10 cellular contexts compared by ENCODE assay signal in genomic region chr1:14969006-14969405, GRCh38.
DNase-seq lines count a peak whose midpoint lies in the region; ATAC-seq and TF ChIP-seq lines count a peak whose summit lies in the region.
"Had no signal": no experiment of that assay in that cellular context is flagged by ENCODE, and none has a peak within 500 bp of the region (broad histone marks: within the 10 kb centered on the region; RNA-seq: fewer than 3 reads in every experiment).

No MANE protein-coding gene starts in this region.

- TF ChIP-seq POLR2A in esophagus muscularis mucosa (IDR thresholded peaks at IDR 0.05; ENCODE audit: low read depth) (no peak), gastrocnemius medialis (IDR thresholded peaks at IDR 0.05) (no peak)

- H3K27me3 ChIP-seq in esophagus muscularis mucosa (no peaks in the 10 kb centered on the region), gastrocnemius medialis (peaks cover 0 to 6% (median 5%) of the 10 kb centered on the region in 3 donors)

- H3K36me3 ChIP-seq in esophagus muscularis mucosa (peaks cover 0 to 2% (median 0%) of the 10 kb centered on the region in 4 donors), gastrocnemius medialis (no peaks in the 10 kb centered on the region)

- peaks cover 19% of the 10 kb centered on the region for H3K4me1 Mint-ChIP-seq in activated CD8-positive, alpha-beta T cell treated with anti-CD3 and anti-CD28 coated beads for 36 hours (ENCODE audit: low read depth)

- no peak for TF ChIP-seq EP300 in esophagus muscularis mucosa (IDR thresholded peaks at IDR 0.05)

- H3K27me3 Mint-ChIP-seq in activated CD8-positive, alpha-beta T cell treated with anti-CD3 and anti-CD28 coated beads for 36 hours = peaks cover 2% of the 10 kb centered on the region

- POLR2A ChIA-PET in activated CD8-positive, alpha-beta T cell treated with anti-CD3 and anti-CD28 coated beads for 36 hours (lab: Charles Lee) = no interaction called here

- WGBS in esophagus muscularis mucosa = 69% methylated on average over 7 of the region's 7 CpGs

- H3K4me3 Mint-ChIP-seq in activated CD8-positive, alpha-beta T cell treated with anti-CD3 and anti-CD28 coated beads for 36 hours = peak overlapping the region; percentile 19

- H3K9me3 ChIP-seq in esophagus muscularis mucosa (peaks cover 0 to 6% (median 3%) of the 10 kb centered on the region in 4 donors), gastrocnemius medialis (no peaks in the 10 kb centered on the region)

- in situ Hi-C loops in gastrocnemius medialis (cut with MboI; ENCODE audit: low sequenced_read_pairs in 4 of 4) = no loop called here

- CTCF ChIA-PET in activated CD8-positive, alpha-beta T cell treated with anti-CD3 and anti-CD28 coated beads for 36 hours (lab: Charles Lee) = no interaction called here

- H3K4me1 ChIP-seq in esophagus muscularis mucosa (peaks cover 14 to 44% (median 40%) of the 10 kb centered on the region in 4 donors), gastrocnemius medialis (no peaks in the 10 kb centered on the region)

- intact Hi-C loops in activated CD8-positive, alpha-beta T cell treated with anti-CD3 and anti-CD28 coated beads for 36 hours (cut with micrococcal nuclease) = no loop called here
- intact Hi-C loops in esophagus muscularis mucosa (cut with DNase I) = loop anchor here (5.0 kb wide), 1 partner anchor 42 kb away; no protein-coding TSS in a partner anchor
- intact Hi-C loops in gastrocnemius medialis (cut with DNase I; ENCODE audit: low total_unique reads) = no loop called here

- H3K27ac Mint-ChIP-seq in activated CD8-positive, alpha-beta T cell treated with anti-CD3 and anti-CD28 coated beads for 36 hours = peak overlapping the region; percentile 76

- peaks cover 9% of the 10 kb centered on the region for H3K9me3 Mint-ChIP-seq in activated CD8-positive, alpha-beta T cell treated with anti-CD3 and anti-CD28 coated beads for 36 hours

- H3K27ac ChIP-seq in esophagus muscularis mucosa (replicated peaks in 1 of 4) (peak overlapping the region; percentile 49 to 69 (median 62)), gastrocnemius medialis (peak overlapping the region in 1 of 4 donors; percentile 37)

- TF ChIP-seq CTCF in activated CD8-positive, alpha-beta T cell treated with anti-CD3 and anti-CD28 coated beads for 36 hours (IDR thresholded peaks at IDR 0.05) = no peak
- TF ChIP-seq CTCF in esophagus muscularis mucosa (IDR thresholded peaks at IDR 0.05) = no peak
- no peak for TF ChIP-seq CTCF in gastrocnemius medialis (IDR thresholded peaks at IDR 0.05 in 4 of 5, conservative IDR thresholded peaks at IDR 0.05 in 1 of 5)

- peak; percentile 42 for DNase-seq in ELR (ENCODE audit: low read depth)
- peak; percentile 84 for DNase-seq in activated CD8-positive, alpha-beta T cell treated with anti-CD3 and anti-CD28 coated beads for 36 hours
- no peak for DNase-seq in esophagus muscularis mucosa (ENCODE audit: extremely low spot score)
- peak; percentile 29 to 40 for DNase-seq in stimulated activated CD4-positive, alpha-beta T cell treated with anti-CD3 and anti-CD28 coated beads, Interleukin-15, amount 100 ng/mL, for 48 hours (ENCODE audit: low read depth in 2 of 2)
- no peak for DNase-seq in NCI-H2081 treated with DMSO at 0.1 percent for 48 hours (lab: John Stamatoyannopoulos, UW)
- no peak for DNase-seq in gastrocnemius medialis
- DNase-seq: GF-D8, NCI-H1417 had no signal

- peak; percentile 99 for ATAC-seq in activated CD8-positive, alpha-beta T cell treated with anti-CD3 and anti-CD28 coated beads for 36 hours
- ATAC-seq in HG03439 (IDR thresholded peaks at IDR 0.05; ENCODE audit: unreplicated experiment) (no peak), HG02973 (IDR thresholded peaks at IDR 0.05; ENCODE audit: unreplicated experiment) (no peak), gastrocnemius medialis (no peak)

- no peaks in the 10 kb centered on the region for H3K36me3 Mint-ChIP-seq in activated CD8-positive, alpha-beta T cell treated with anti-CD3 and anti-CD28 coated beads for 36 hours (ENCODE audit: low read depth)

- H3K4me3 ChIP-seq in esophagus muscularis mucosa (no peak overlapping the region), gastrocnemius medialis (no peak overlapping the region)

Comparison
In these comparisons a context has a peak if more than half of its experiments do, and no peak if none do; other contexts are left out.
1. DNase-seq: peak in ELR (single experiment), activated CD8-positive, alpha-beta T cell treated with anti-CD3 and anti-CD28 coated beads for 36 hours (single experiment) and stimulated activated CD4-positive, alpha-beta T cell treated with anti-CD3 and anti-CD28 coated beads, Interleukin-15, amount 100 ng/mL, for 48 hours (2 of 2); none in esophagus muscularis mucosa (single experiment), NCI-H2081 treated with DMSO at 0.1 percent for 48 hours (single experiment) and gastrocnemius medialis (0 of 2).